15 cellular contexts compared by ENCODE assay signal in genomic region chr5:38417658-38418017, GRCh38.
"Had no signal": no experiment of that assay in that cellular context is flagged by ENCODE, and none has a peak within 500 bp of the region (broad histone marks: within the 10 kb centered on the region; RNA-seq: fewer than 3 reads in every experiment).

No MANE protein-coding gene starts in this region.

- H3K9me3 Mint-ChIP-seq: activated CD4-positive, alpha-beta memory T cell treated with anti-CD3 and anti-CD28 coated beads for 36 hours; activated T-cell treated with anti-CD3 and anti-CD28 coated beads, Interleukin-2, amount 50 U/mL, for 4 hours; naive thymus-derived CD8-positive, alpha-beta T cell had no signal

- H3K36me3 ChIP-seq: lower lobe of right lung, prostate gland, sigmoid colon, suprapubic skin, upper lobe of right lung had no signal

- H3K4me3 ChIP-seq: lower lobe of right lung, prostate gland, sigmoid colon, suprapubic skin, upper lobe of right lung had no signal

- H3K27ac ChIP-seq: lower lobe of right lung, prostate gland, sigmoid colon, suprapubic skin, upper lobe of right lung had no signal

- H3K36me3 Mint-ChIP-seq: activated CD4-positive, alpha-beta memory T cell treated with anti-CD3 and anti-CD28 coated beads for 36 hours; activated naive CD8-positive, alpha-beta T cell; naive thymus-derived CD8-positive, alpha-beta T cell had no signal

- H3K4me3 Mint-ChIP-seq: activated CD4-positive, alpha-beta memory T cell treated with anti-CD3 and anti-CD28 coated beads for 36 hours; activated naive CD8-positive, alpha-beta T cell; activated T-cell treated with anti-CD3 and anti-CD28 coated beads, Interleukin-2, amount 50 U/mL, for 4 hours; naive thymus-derived CD8-positive, alpha-beta T cell had no signal

- H3K27ac Mint-ChIP-seq: activated CD4-positive, alpha-beta memory T cell treated with anti-CD3 and anti-CD28 coated beads for 36 hours; activated naive CD8-positive, alpha-beta T cell had no signal

- DNase-seq: activated CD4-positive, alpha-beta memory T cell treated with anti-CD3 and anti-CD28 coated beads for 36 hours; activated CD4-positive, CD25-positive, alpha-beta regulatory T cell treated with anti-CD3 and anti-CD28 coated beads, Interleukin-2, amount 50 U/mL, for 72 hours; activated gamma-delta T cell; activated T-cell treated with anti-CD3 and anti-CD28 coated beads, Interleukin-2, amount 50 U/mL, for 4 hours; hippocampal formation; lower lobe of right lung; naive thymus-derived CD8-positive, alpha-beta T cell; nucleus accumbens; sigmoid colon; stimulated activated CD4-positive, alpha-beta T cell treated with anti-CD3 and anti-CD28 coated beads, Interleukin-2, amount 100 ng/mL, for 48 hours; stimulated activated naive CD8-positive, alpha-beta T cell treated with anti-CD3 and anti-CD28 coated beads, Interleukin-15, Interleukin-2, amounts not matched to agents 100 U/mL and 50 U/mL, for 24 hours; upper lobe of right lung had no signal

- H3K27me3 ChIP-seq: sigmoid colon, upper lobe of right lung had no signal

- H3K4me1 ChIP-seq: lower lobe of right lung, prostate gland, suprapubic skin, upper lobe of right lung had no signal

- H3K9me3 ChIP-seq: lower lobe of right lung, prostate gland, sigmoid colon, suprapubic skin, upper lobe of right lung had no signal

- ATAC-seq: activated T-cell treated with anti-CD3 and anti-CD28 coated beads, Interleukin-2, amount 50 U/mL, for 4 hours; lower lobe of right lung; naive thymus-derived CD8-positive, alpha-beta T cell; stimulated activated naive CD8-positive, alpha-beta T cell treated with anti-CD3 and anti-CD28 coated beads, Interleukin-15, Interleukin-2, amounts not matched to agents 100 U/mL and 50 U/mL, for 24 hours; upper lobe of right lung had no signal
